Comparison of ENCODE assay signal across 8 cellular contexts in genomic region chr1:8412183-8412831, GRCh38.
DNase-seq lines count a peak whose midpoint lies in the region; ATAC-seq and TF ChIP-seq lines count a peak whose summit lies in the region.
"Had no signal": no experiment of that assay in that cellular context is flagged by ENCODE, and none has a peak within 500 bp of the region (broad histone marks: within the 10 kb centered on the region; RNA-seq: fewer than 3 reads in every experiment).

No MANE protein-coding gene starts in this region.

- H3K4me3 ChIP-seq in LNCaP clone FGC (ENCODE audit: low read depth, low read length): peak overlapping the region; percentile 30
- no peak overlapping the region for H3K4me3 ChIP-seq in choroid plexus epithelial cell (ENCODE audit: low read depth, low read length)
- H3K4me3 ChIP-seq in left lung: no peak overlapping the region

- no peaks in the 10 kb centered on the region for H3K9me3 ChIP-seq in left lung

- H3K4me3 Mint-ChIP-seq in type B pancreatic cell (no peak overlapping the region), immature natural killer cell (no peak overlapping the region)
- H3K4me3 Mint-ChIP-seq in activated CD8-positive, alpha-beta T cell treated with anti-CD3 and anti-CD28 coated beads for 36 hours: no peak overlapping the region

- ATAC-seq in left lung: peak; percentile 16
- ATAC-seq in activated CD8-positive, alpha-beta T cell treated with anti-CD3 and anti-CD28 coated beads for 36 hours: no peak

- POLR2A ChIA-PET in activated CD8-positive, alpha-beta T cell treated with anti-CD3 and anti-CD28 coated beads for 36 hours (lab: Charles Lee): interaction anchor here (1.7 kb wide), 1 partner anchor 9 kb away, joined by 3 read pairs; no protein-coding TSS in a partner anchor

- peaks cover 33 to 78% of the 10 kb centered on the region in 2 donors for H3K4me1 ChIP-seq in left lung

- peak overlapping the region; percentile 53 to 54 for H3K27ac ChIP-seq in left lung

- peak; percentile 100 for DNase-seq in LNCaP clone FGC (ENCODE audit: low read depth)
- peak; percentile 96 for DNase-seq in choroid plexus epithelial cell (ENCODE audit: low read depth)
- no peak for DNase-seq in left lung
- no peak for DNase-seq in type B pancreatic cell (ENCODE audit: extremely low spot score, unreplicated experiment)
- DNase-seq in DMS 273 treated with DMSO at 0.1 percent for 48 hours (lab: John Stamatoyannopoulos, UW): no peak
- no peak for DNase-seq in immature natural killer cell
- DNase-seq in activated CD8-positive, alpha-beta T cell treated with anti-CD3 and anti-CD28 coated beads for 36 hours: no peak
- DNase-seq: NCI-H748 treated with DMSO at 0.1 percent for 48 hours had no signal

- no peaks in the 10 kb centered on the region for H3K9me3 Mint-ChIP-seq in type B pancreatic cell
- H3K9me3 Mint-ChIP-seq in immature natural killer cell: no peaks in the 10 kb centered on the region
- H3K9me3 Mint-ChIP-seq in activated CD8-positive, alpha-beta T cell treated with anti-CD3 and anti-CD28 coated beads for 36 hours: no peaks in the 10 kb centered on the region

- intact Hi-C loops in left lung (cut with DNase I): no loop called here
- intact Hi-C loops in activated CD8-positive, alpha-beta T cell treated with anti-CD3 and anti-CD28 coated beads for 36 hours (cut with micrococcal nuclease): no loop called here

- H3K36me3 ChIP-seq in left lung: peaks cover 0 to 34% of the 10 kb centered on the region in 2 donors

- H3K27me3 ChIP-seq in left lung: no peaks in the 10 kb centered on the region

- H3K36me3 Mint-ChIP-seq in type B pancreatic cell (peaks cover 22% of the 10 kb centered on the region), immature natural killer cell (peaks cover 3 to 12% (median 7%) of the 10 kb centered on the region in 3 donors)
- peaks cover 36% of the 10 kb centered on the region for H3K36me3 Mint-ChIP-seq in activated CD8-positive, alpha-beta T cell treated with anti-CD3 and anti-CD28 coated beads for 36 hours (ENCODE audit: low read depth)

- TF ChIP-seq CTCF in LNCaP clone FGC (IDR thresholded peaks at IDR 0.05; ENCODE audit: control insufficient read depth, extremely low read depth, insufficient read depth) (no peak), choroid plexus epithelial cell (conservative IDR thresholded peaks at IDR 0.05; ENCODE audit: low read depth, low read length) (peak; percentile 27), left lung (IDR thresholded peaks at IDR 0.05) (no peak), type B pancreatic cell (conservative IDR thresholded peaks at IDR 0.05) (no peak)
- TF ChIP-seq CTCF in activated CD8-positive, alpha-beta T cell treated with anti-CD3 and anti-CD28 coated beads for 36 hours (IDR thresholded peaks at IDR 0.05): no peak

- CTCF ChIA-PET in activated CD8-positive, alpha-beta T cell treated with anti-CD3 and anti-CD28 coated beads for 36 hours (lab: Charles Lee): interaction anchor here (0.9 to 1.0 kb wide), 2 partner anchors 12 to 150 kb away, joined by 3 read pairs; no protein-coding TSS in a partner anchor

- H3K27ac Mint-ChIP-seq in type B pancreatic cell (peak overlapping the region; percentile 3), immature natural killer cell (no peak overlapping the region)
- no peak overlapping the region for H3K27ac Mint-ChIP-seq in activated CD8-positive, alpha-beta T cell treated with anti-CD3 and anti-CD28 coated beads for 36 hours

- H3K4me1 Mint-ChIP-seq in type B pancreatic cell (ENCODE audit: unreplicated experiment): peaks cover 60% of the 10 kb centered on the region
- H3K4me1 Mint-ChIP-seq in immature natural killer cell: peaks cover 19 to 20% of the 10 kb centered on the region in 2 donors
- peaks cover 53% of the 10 kb centered on the region for H3K4me1 Mint-ChIP-seq in activated CD8-positive, alpha-beta T cell treated with anti-CD3 and anti-CD28 coated beads for 36 hours (ENCODE audit: low read depth)

- H3K27me3 Mint-ChIP-seq in type B pancreatic cell (no peaks in the 10 kb centered on the region), immature natural killer cell (ENCODE audit: low read depth in 3 of 3) (peaks cover 0 to 2% (median 0%) of the 10 kb centered on the region in 3 donors)
- no peaks in the 10 kb centered on the region for H3K27me3 Mint-ChIP-seq in activated CD8-positive, alpha-beta T cell treated with anti-CD3 and anti-CD28 coated beads for 36 hours

Comparison
In these comparisons a context has a peak if more than half of its experiments do, and no peak if none do; other contexts are left out.
1. DNase-seq: peak in LNCaP clone FGC (single experiment) and choroid plexus epithelial cell (single experiment); none in left lung (0 of 2), type B pancreatic cell (single experiment), DMS 273 treated with DMSO at 0.1 percent for 48 hours (single experiment), immature natural killer cell (0 of 3) and activated CD8-positive, alpha-beta T cell treated with anti-CD3 and anti-CD28 coated beads for 36 hours (single experiment).